Comparison of ENCODE assay signal across 2 cellular contexts in the genomic region with DNA sequence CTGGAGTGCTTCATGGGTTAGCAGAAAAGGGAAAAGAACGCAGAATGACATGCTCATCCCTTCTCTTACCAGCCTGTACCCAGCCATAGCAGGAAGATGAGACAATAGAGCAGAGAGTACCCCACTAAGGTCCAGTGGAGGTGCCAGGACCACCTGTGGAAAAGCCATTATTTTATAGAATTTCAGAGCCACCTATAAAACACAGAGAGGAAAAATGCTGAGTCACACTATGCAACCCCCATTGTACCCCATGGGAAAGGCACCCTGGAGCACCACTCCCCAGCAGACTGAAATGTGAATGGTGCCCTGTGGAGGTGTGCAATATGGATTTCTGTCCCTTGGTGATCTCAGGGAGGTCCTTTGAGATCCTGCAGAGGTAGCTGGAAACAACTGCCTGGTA.
TF ChIP-seq lines count a peak whose summit lies in the region.

No MANE protein-coding gene starts in this region.

TF ChIP-seq in HepG2, 621 proteins besides CTCF, POLR2A, EP300 and RAD21 (continued from another document):
- TF ChIP-seq NFE2L2 (IDR thresholded peaks at IDR 0.05; ENCODE audit: low read length), result peak; percentile 81
- TF ChIP-seq ZNF530 (CRISPR knock-in tag; IDR thresholded peaks at IDR 0.05; ENCODE audit: low read depth), result no peak
- TF ChIP-seq MAFK (conservative IDR thresholded peaks at IDR 0.05 in 1 of 2, IDR thresholded peaks at IDR 0.05 in 1 of 2; ENCODE audit: low read length in 2 of 2), result peak; percentile 47 to 64; a peak in 3 of 4 replicates
- TF ChIP-seq MAFF (IDR thresholded peaks at IDR 0.05; ENCODE audit: low read depth, low read length), result peak; percentile 30; the same call in 1 of the 2 replicates

TF ChIP-seq in WTC11, 78 proteins besides CTCF, POLR2A, EP300 and RAD21 (continued from another document):
- TF ChIP-seq NFE2L1 (CRISPR knock-in tag; IDR thresholded peaks at IDR 0.05), result 0 out of 2 replicates have a peak, but pooled peaks have one; percentile 56
- TF ChIP-seq, protein P1, sequence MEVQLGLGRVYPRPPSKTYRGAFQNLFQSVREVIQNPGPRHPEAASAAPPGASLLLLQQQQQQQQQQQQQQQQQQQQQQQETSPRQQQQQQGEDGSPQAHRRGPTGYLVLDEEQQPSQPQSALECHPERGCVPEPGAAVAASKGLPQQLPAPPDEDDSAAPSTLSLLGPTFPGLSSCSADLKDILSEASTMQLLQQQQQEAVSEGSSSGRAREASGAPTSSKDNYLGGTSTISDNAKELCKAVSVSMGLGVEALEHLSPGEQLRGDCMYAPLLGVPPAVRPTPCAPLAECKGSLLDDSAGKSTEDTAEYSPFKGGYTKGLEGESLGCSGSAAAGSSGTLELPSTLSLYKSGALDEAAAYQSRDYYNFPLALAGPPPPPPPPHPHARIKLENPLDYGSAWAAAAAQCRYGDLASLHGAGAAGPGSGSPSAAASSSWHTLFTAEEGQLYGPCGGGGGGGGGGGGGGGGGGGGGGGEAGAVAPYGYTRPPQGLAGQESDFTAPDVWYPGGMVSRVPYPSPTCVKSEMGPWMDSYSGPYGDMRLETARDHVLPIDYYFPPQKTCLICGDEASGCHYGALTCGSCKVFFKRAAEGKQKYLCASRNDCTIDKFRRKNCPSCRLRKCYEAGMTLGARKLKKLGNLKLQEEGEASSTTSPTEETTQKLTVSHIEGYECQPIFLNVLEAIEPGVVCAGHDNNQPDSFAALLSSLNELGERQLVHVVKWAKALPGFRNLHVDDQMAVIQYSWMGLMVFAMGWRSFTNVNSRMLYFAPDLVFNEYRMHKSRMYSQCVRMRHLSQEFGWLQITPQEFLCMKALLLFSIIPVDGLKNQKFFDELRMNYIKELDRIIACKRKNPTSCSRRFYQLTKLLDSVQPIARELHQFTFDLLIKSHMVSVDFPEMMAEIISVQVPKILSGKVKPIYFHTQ (CRISPR knock-in tag; IDR thresholded peaks at IDR 0.05), result no peak
